In the genomic region with DNA sequence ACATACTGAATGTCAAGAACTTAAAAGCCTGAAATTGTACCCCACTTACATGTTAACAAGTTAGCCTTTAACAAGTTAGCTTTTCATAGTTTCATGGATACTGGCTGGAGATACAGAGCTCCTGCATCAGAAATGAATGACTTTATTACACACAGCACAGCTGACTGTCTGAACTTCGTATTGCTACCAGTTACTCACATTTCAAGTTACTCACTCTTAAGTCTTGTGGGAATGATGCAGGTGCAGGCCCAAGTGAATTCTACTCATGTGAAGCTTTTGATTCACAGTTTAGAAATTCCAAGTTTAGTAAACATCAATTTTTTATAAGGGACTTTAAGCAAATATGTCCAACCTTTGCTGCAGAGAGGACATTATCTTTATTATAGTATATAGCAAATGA, we compare ENCODE assay signal across 16 cellular contexts.
"Had no signal": no experiment of that assay in that cellular context is flagged by ENCODE, and none has a peak within 500 bp of the region (broad histone marks: within the 10 kb centered on the region; RNA-seq: fewer than 3 reads in every experiment).

No MANE protein-coding gene starts in this region.

- ATAC-seq: SK-N-SH treated with all-trans-retinoic acid at 6 μM for 48 hours had no signal

- H3K27ac ChIP-seq: HL-60, RWPE1 had no signal

- DNase-seq: KBM-7, NCI-H1092 treated with DMSO at 0.1 percent for 48 hours, NCI-H1436, NCI-H187, NCI-H2029, NCI-H2081 treated with DMSO at 0.1 percent for 48 hours, NCI-H2227 treated with DMSO at 0.1 percent for 48 hours, NCI-H510A, NCI-H524 treated with DMSO at 0.1 percent for 48 hours, NCI-H69, NCI-H774, SHP77 had no signal

- FAIRE-seq: RCC 7860 had no signal
